Comparison of ENCODE assay signal across 24 cellular contexts in genomic region chr1:67317803-67318202, GRCh38. TPM values are rescaled to one million over a fixed set of nuclear protein-coding genes. Genes with fewer than 3 reads are reported as not detected.
A peak's percentile ranks its signal among the peaks of the same experiment; 100 is the strongest.
DNase-seq lines count a peak whose midpoint lies in the region; ATAC-seq and TF ChIP-seq lines count a peak whose summit lies in the region.
"Had no signal": no experiment of that assay in that cellular context is flagged by ENCODE, and none has a peak within 500 bp of the region (broad histone marks: within the 10 kb centered on the region; RNA-seq: fewer than 3 reads in every experiment).

No MANE protein-coding gene starts in this region.

- ATAC-seq in HG02610 (IDR thresholded peaks at IDR 0.05; ENCODE audit: unreplicated experiment) (peak; percentile 65), GM21360 (IDR thresholded peaks at IDR 0.05; ENCODE audit: unreplicated experiment) (no peak)
- ATAC-seq in stimulated activated effector memory CD8-positive, alpha-beta T cell treated with anti-CD3 and anti-CD28 coated beads, Interleukin-12 subunit alpha, Interleukin-12 subunit beta, amount 100 ng/mL, for 72 hours, result peak; percentile 85

- no peak overlapping the region for H3K4me3 Mint-ChIP-seq in immature natural killer cell
- H3K4me3 Mint-ChIP-seq in stimulated activated effector memory CD8-positive, alpha-beta T cell treated with anti-CD3 and anti-CD28 coated beads, Interleukin-12 subunit alpha, Interleukin-12 subunit beta, amount 100 ng/mL, for 72 hours, result no peak overlapping the region
- H3K4me3 Mint-ChIP-seq: CD4-positive, alpha-beta T cell; H9; IgD-negative memory B cell had no signal

- no peak overlapping the region for H3K4me3 ChIP-seq in BLaER1
- H3K4me3 ChIP-seq in left ventricle myocardium inferior, result no peak overlapping the region
- H3K4me3 ChIP-seq: BLaER1 treated with 17β-estradiol and CSF1 and Interleukin-3, amounts not matched to agents 10 nM and 100 nM; GM23248 had no signal

- no peaks in the 10 kb centered on the region for H3K27me3 ChIP-seq in BLaER1
- peaks cover 13% of the 10 kb centered on the region for H3K27me3 ChIP-seq in left ventricle myocardium inferior (ENCODE audit: low read depth)
- H3K27me3 ChIP-seq: BLaER1 treated with 17β-estradiol and CSF1 and Interleukin-3, amounts not matched to agents 10 nM and 100 nM had no signal

- H3K9me3 ChIP-seq in BLaER1 (peaks cover 9% of the 10 kb centered on the region), left ventricle myocardium inferior (replicated peaks) (no peaks in the 10 kb centered on the region)
- H3K9me3 ChIP-seq: SK-N-SH had no signal

- H3K27me3 Mint-ChIP-seq in immature natural killer cell (ENCODE audit: low read depth in 3 of 3), result peaks cover 0 to 2% (median 0%) of the 10 kb centered on the region in 3 donors
- H3K27me3 Mint-ChIP-seq: CD4-positive, alpha-beta T cell had no signal

- peaks cover 5 to 55% of the 10 kb centered on the region in 2 donors for H3K4me1 Mint-ChIP-seq in immature natural killer cell
- H3K4me1 Mint-ChIP-seq in stimulated activated effector memory CD8-positive, alpha-beta T cell treated with anti-CD3 and anti-CD28 coated beads, Interleukin-12 subunit alpha, Interleukin-12 subunit beta, amount 100 ng/mL, for 72 hours, result peaks cover 16% of the 10 kb centered on the region
- H3K4me1 Mint-ChIP-seq: IgD-negative memory B cell had no signal

- peaks cover 5 to 14% (median 7%) of the 10 kb centered on the region in 3 donors for H3K36me3 Mint-ChIP-seq in immature natural killer cell
- peaks cover 53% of the 10 kb centered on the region for H3K36me3 Mint-ChIP-seq in stimulated activated effector memory CD8-positive, alpha-beta T cell treated with anti-CD3 and anti-CD28 coated beads, Interleukin-12 subunit alpha, Interleukin-12 subunit beta, amount 100 ng/mL, for 72 hours
- H3K36me3 Mint-ChIP-seq: IgD-negative memory B cell had no signal

- H4K20me1 ChIP-seq in BLaER1, result peaks cover 12% of the 10 kb centered on the region; the same call in 1 of the 2 replicates
- H4K20me1 ChIP-seq: BLaER1 treated with 17β-estradiol and CSF1 and Interleukin-3, amounts not matched to agents 10 nM and 100 nM had no signal

- H3K27ac Mint-ChIP-seq in immature natural killer cell, result no peak overlapping the region
- no peak overlapping the region for H3K27ac Mint-ChIP-seq in stimulated activated effector memory CD8-positive, alpha-beta T cell treated with anti-CD3 and anti-CD28 coated beads, Interleukin-12 subunit alpha, Interleukin-12 subunit beta, amount 100 ng/mL, for 72 hours
- H3K27ac Mint-ChIP-seq: CD4-positive, alpha-beta T cell; H9; IgD-negative memory B cell had no signal

- H3K27ac ChIP-seq in BLaER1, result peak overlapping the region; percentile 36; the same call in 1 of the 2 replicates
- no peak overlapping the region for H3K27ac ChIP-seq in left ventricle myocardium inferior (replicated peaks)
- H3K27ac ChIP-seq: GM23248, HL-60, KMS-11 had no signal

- H3K9me3 Mint-ChIP-seq in immature natural killer cell, result no peaks in the 10 kb centered on the region
- no peaks in the 10 kb centered on the region for H3K9me3 Mint-ChIP-seq in stimulated activated effector memory CD8-positive, alpha-beta T cell treated with anti-CD3 and anti-CD28 coated beads, Interleukin-12 subunit alpha, Interleukin-12 subunit beta, amount 100 ng/mL, for 72 hours
- H3K9me3 Mint-ChIP-seq: CD4-positive, alpha-beta T cell; IgD-negative memory B cell had no signal

- intact Hi-C loops in left ventricle myocardium inferior (cut with micrococcal nuclease), result no loop called here

- peak; percentile 53 to 70 (median 65) for DNase-seq in immature natural killer cell
- DNase-seq in stimulated activated effector memory CD8-positive, alpha-beta T cell treated with anti-CD3 and anti-CD28 coated beads, Interleukin-12 subunit alpha, Interleukin-12 subunit beta, amount 100 ng/mL, for 72 hours (ENCODE audit: low spot score in 2 of 2), result no peak
- DNase-seq in DMS53 treated with DMSO at 0.1 percent for 48 hours (lab: John Stamatoyannopoulos, UW; ENCODE audit: unreplicated experiment), result no peak
- DNase-seq in left ventricle myocardium inferior, result no peak
- DNase-seq: CD4-positive, alpha-beta T cell; GM23248; H9; MM.1S; NCI-H2029; NCI-H446; NCI-H524 treated with DMSO at 0.1 percent for 48 hours; NCI-H774; NK-92 treated with Interleukin-12 subunit alpha and Interleukin-12 subunit beta, amount 100 ng/mL, for 24 hours; PC-3; SK-N-SH had no signal

- H3K36me3 ChIP-seq in BLaER1 (peaks cover 69% of the 10 kb centered on the region), left ventricle myocardium inferior (no peaks in the 10 kb centered on the region)

- no peak for TF ChIP-seq CTCF in left ventricle myocardium inferior (IDR thresholded peaks at IDR 0.05; ENCODE audit: borderline replicate concordance)

- peaks cover 72% of the 10 kb centered on the region for H3K4me1 ChIP-seq in BLaER1
- H3K4me1 ChIP-seq in left ventricle myocardium inferior, result peaks cover 4% of the 10 kb centered on the region

- H3K4me2 ChIP-seq in BLaER1, result peak overlapping the region; percentile 82
- H3K4me2 ChIP-seq: KMS-11, SK-N-SH had no signal

- H3K9ac ChIP-seq in BLaER1, result no peak overlapping the region
- H3K9ac ChIP-seq: BLaER1 treated with 17β-estradiol and CSF1 and Interleukin-3, amounts not matched to agents 10 nM and 100 nM; GM23248; KMS-11; SK-N-SH had no signal

RNA-seq across cellular contexts. Expression of gene IL12RB2, which starts 10.1 kb away (rescaled TPM):
- polyA plus RNA-seq in immature natural killer cell, result 10 to 100 TPM; 33.3 to 68.1 (median 40.5) TPM
- 0.33 TPM for total RNA-seq in left ventricle myocardium inferior
- total RNA-seq: G401, GM23248, PC-3 had no signal
- polyA plus RNA-seq: AG04450, SK-N-SH had no signal

Comparison
In these comparisons a context has a peak if more than half of its experiments do, and no peak if none do; other contexts are left out.
1. DNase-seq: peak in immature natural killer cell (3 of 3); none in stimulated activated effector memory CD8-positive, alpha-beta T cell treated with anti-CD3 and anti-CD28 coated beads, Interleukin-12 subunit alpha, Interleukin-12 subunit beta, amount 100 ng/mL, for 72 hours (0 of 2), DMS53 treated with DMSO at 0.1 percent for 48 hours (single experiment) and left ventricle myocardium inferior (single experiment).